In the genomic region with DNA sequence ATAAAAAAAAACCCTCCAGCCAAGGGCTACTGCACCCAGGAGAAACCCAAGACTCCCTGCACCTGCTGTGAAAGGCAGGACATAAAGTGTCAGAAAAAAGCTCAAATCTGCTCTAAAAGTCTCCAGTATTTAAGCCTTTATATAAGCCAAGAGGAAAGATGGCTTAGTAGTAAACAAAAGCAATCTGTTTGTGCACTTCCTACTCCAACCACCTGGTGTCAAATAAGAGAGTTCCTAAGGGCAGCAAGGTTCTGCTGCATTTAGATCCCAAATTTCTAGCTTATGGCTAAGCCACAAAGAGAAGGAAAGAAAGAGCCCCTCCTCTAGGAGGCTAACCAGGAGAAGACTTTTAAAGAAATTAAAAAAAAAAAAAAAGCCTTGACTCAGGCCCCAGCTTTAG, we compare ENCODE assay signal across 12 cellular contexts. TPM values are rescaled to one million over a fixed set of nuclear protein-coding genes. Genes with fewer than 3 reads are reported as not detected.
A peak's percentile ranks its signal among the peaks of the same experiment; 100 is the strongest.
DNase-seq lines count a peak whose midpoint lies in the region; ATAC-seq and TF ChIP-seq lines count a peak whose summit lies in the region.
"Had no signal": no experiment of that assay in that cellular context is flagged by ENCODE, and none has a peak within 500 bp of the region (broad histone marks: within the 10 kb centered on the region; RNA-seq: fewer than 3 reads in every experiment).

No MANE protein-coding gene starts in this region.

- DNase-seq in OCI-M1 (lab: John Stamatoyannopoulos, UW), result peak; percentile 52
- no peak for DNase-seq in stomach
- DNase-seq in DMS53 treated with DMSO at 0.1 percent for 48 hours (lab: John Stamatoyannopoulos, UW; ENCODE audit: unreplicated experiment), result no peak
- DNase-seq in heart right ventricle, result no peak
- DNase-seq: activated T-cell treated with anti-CD3 and anti-CD28 coated beads, Interleukin-2, amount 50 U/mL, for 24 hours; effector CD4-positive, alpha-beta T cell; foreskin melanocyte; NCI-H446 had no signal

- no peaks in the 10 kb centered on the region for H3K9me3 ChIP-seq in iPS-18a (ENCODE audit: control insufficient read depth, low read depth, low read length)
- no peaks in the 10 kb centered on the region for H3K9me3 ChIP-seq in stomach
- H3K9me3 ChIP-seq in heart right ventricle, result no peaks in the 10 kb centered on the region

- no peak for TF ChIP-seq EP300 in stomach (IDR thresholded peaks at IDR 0.05)

- H3K4me3 ChIP-seq in GM12875 (ENCODE audit: low read depth, low read length) (no peak overlapping the region), iPS-18a (ENCODE audit: low read length) (peak overlapping the region; percentile 55), stomach (peak overlapping the region in 1 of 4 donors; percentile 36), heart right ventricle (peak overlapping the region in 5 of 10 donors; percentile 45 to 57 (median 55))

- TF ChIP-seq POLR2A in stomach (IDR thresholded peaks at IDR 0.05), result no peak

- H3K27me3 ChIP-seq in iPS-18a (ENCODE audit: control insufficient read depth, insufficient read depth, low read length) (peaks cover 9% of the 10 kb centered on the region), stomach (no peaks in the 10 kb centered on the region), heart right ventricle (no peaks in the 10 kb centered on the region)

- H3K4me1 ChIP-seq in iPS-18a (ENCODE audit: control insufficient read depth, low read depth, low read length) (peaks cover 44% of the 10 kb centered on the region), stomach (peaks cover 19 to 51% (median 43%) of the 10 kb centered on the region in 4 donors), heart right ventricle (peaks cover 0 to 42% (median 13%) of the 10 kb centered on the region in 9 donors)

- H3K36me3 ChIP-seq in iPS-18a (ENCODE audit: control insufficient read depth, low read depth, low read length) (no peaks in the 10 kb centered on the region), stomach (no peaks in the 10 kb centered on the region), heart right ventricle (peaks cover 0 to 10% (median 0%) of the 10 kb centered on the region in 9 donors)

- no peak overlapping the region for H3K9ac ChIP-seq in iPS-18a (ENCODE audit: low read length)

- no peak overlapping the region for H3K27ac ChIP-seq in iPS-18a (ENCODE audit: low read length)
- H3K27ac ChIP-seq in stomach, result peak overlapping the region; percentile 33 to 83 (median 82)
- peak overlapping the region in 2 of 10 donors; percentile 16 to 82 for H3K27ac ChIP-seq in heart right ventricle

- intact Hi-C loops in stomach (cut with DNase I; ENCODE audit: low total_unique reads), result no loop called here
- intact Hi-C loops in heart right ventricle (cut with DNase I), result no loop called here

- no peak for ATAC-seq in GM21447 (IDR thresholded peaks at IDR 0.05; ENCODE audit: unreplicated experiment)
- no peak for ATAC-seq in heart right ventricle

- TF ChIP-seq CTCF in GM12875 (IDR thresholded peaks at IDR 0.05; ENCODE audit: borderline replicate concordance, insufficient read depth, low read depth, low read length) (0 out of 2 replicates have a peak, but pooled peaks have one; percentile 13), stomach (IDR thresholded peaks at IDR 0.05) (no peak), heart right ventricle (IDR thresholded peaks at IDR 0.05) (no peak)

RNA-seq across cellular contexts. Expression of a gene that starts 20.6 kb away (rescaled TPM):
- total RNA-seq in stomach (1 to 10 TPM in 3 of 5 donors, not detected in 2; 1.3 to 1.9 (median 1.3) TPM), heart right ventricle (under 1 TPM in 4 of 10 donors, not detected in 6; 0.13 to 0.49 (median 0.33) TPM)
- polyA plus RNA-seq in stomach (1 to 10 TPM in 1 of 3 donors, under 1 TPM in 2; 0.87 to 2.1 (median 0.90) TPM), heart right ventricle (under 1 TPM in 1 of 2 donors, not detected in 1; 0.06 TPM)
- total RNA-seq: OCI-LY7 had no signal
